ENCODE assay signal across 27 cellular contexts in the genomic region with DNA sequence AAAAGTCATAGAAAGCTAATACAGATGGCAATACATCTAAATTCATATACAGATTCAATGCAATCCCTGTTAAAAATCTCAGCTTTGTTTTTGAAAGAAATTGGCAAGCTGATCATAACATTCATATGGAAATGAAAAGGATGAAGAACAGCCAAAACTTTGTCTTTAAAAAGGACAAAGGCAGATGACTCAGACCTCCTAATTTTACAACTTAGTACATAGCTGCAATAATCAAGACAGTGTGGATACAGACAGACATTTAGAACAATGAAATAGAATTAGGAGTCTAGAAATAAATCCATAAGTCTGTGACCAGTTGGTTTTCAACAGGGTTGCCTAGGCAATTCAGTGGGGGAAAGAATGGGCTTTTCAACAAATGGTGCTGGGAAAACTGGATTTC.
DNase-seq lines count a peak whose midpoint lies in the region; ATAC-seq and TF ChIP-seq lines count a peak whose summit lies in the region.
"Had no signal": no experiment of that assay in that cellular context is flagged by ENCODE, and none has a peak within 500 bp of the region (broad histone marks: within the 10 kb centered on the region; RNA-seq: fewer than 3 reads in every experiment).

No MANE protein-coding gene starts in this region.

- no peak overlapping the region for H3K4me3 Mint-ChIP-seq in Calu3 (ENCODE audit: low read depth, unreplicated experiment)
- H3K4me3 Mint-ChIP-seq: activated naive CD8-positive, alpha-beta T cell; activated T-helper 17 cell treated with anti-CD3 and anti-CD28 coated beads, Interleukin-2, amount 50 U/mL, for 72 hours; T-cell had no signal

- intact Hi-C loops in Calu3 (cut with micrococcal nuclease; ENCODE audit: unreplicated experiment): no loop called here

- no peaks in the 10 kb centered on the region for H3K4me1 Mint-ChIP-seq in Calu3 (ENCODE audit: low read depth, unreplicated experiment)
- H3K4me1 Mint-ChIP-seq: activated T-helper 17 cell treated with anti-CD3 and anti-CD28 coated beads, Interleukin-2, amount 50 U/mL, for 72 hours; T-cell had no signal

- CTCF ChIA-PET in Calu3 (lab: Charles Lee): no interaction called here

- H3K36me3 Mint-ChIP-seq in Calu3 (ENCODE audit: insufficient read depth, unreplicated experiment): no peaks in the 10 kb centered on the region
- H3K36me3 Mint-ChIP-seq: activated naive CD8-positive, alpha-beta T cell; T-cell had no signal

- peaks cover 18% of the 10 kb centered on the region for H3K27me3 Mint-ChIP-seq in Calu3 (ENCODE audit: unreplicated experiment)

- ATAC-seq in GM18502 (IDR thresholded peaks at IDR 0.05; ENCODE audit: poor library complexity, unreplicated experiment): no peak
- ATAC-seq: activated T-helper 17 cell treated with anti-CD3 and anti-CD28 coated beads, Interleukin-2, amount 50 U/mL, for 72 hours; gastrocnemius medialis; mucosa of descending colon; Right ventricle myocardium inferior; sciatic nerve; T-cell had no signal

- BruUV-seq in Calu3 (replicated peaks; lab: Mats Ljungman, UMichigan): no TSS peak

- no peak overlapping the region for H3K27ac Mint-ChIP-seq in Calu3 (ENCODE audit: unreplicated experiment)
- H3K27ac Mint-ChIP-seq: activated naive CD8-positive, alpha-beta T cell; activated T-helper 17 cell treated with anti-CD3 and anti-CD28 coated beads, Interleukin-2, amount 50 U/mL, for 72 hours; T-cell had no signal

- DNase-seq in AG09309 (ENCODE audit: low read depth) (peak; percentile 55), RPMI7951 (ENCODE audit: low read depth) (peak; percentile 65), fibroblast of gingiva (ENCODE audit: low read depth) (peak; percentile 93), middle frontal gyrus (ENCODE audit: extremely low spot score, low spot score) (peak; percentile 43), Calu3 (no peak), GOT3 (lab: John Stamatoyannopoulos, UW) (no peak), germinal center (ENCODE audit: low spot score) (no peak)
- DNase-seq: ACHN; activated CD4-positive, alpha-beta T cell treated with anti-CD3 and anti-CD28 coated beads for 4 hours; DMS 273 treated with DMSO at 0.1 percent for 48 hours; gastrocnemius medialis; GF-D8; hypothalamus; islet precursor cell; mucosa of descending colon; NCI-H1092 treated with DMSO at 0.1 percent for 48 hours; NCI-H1930; NCI-H226; NCI-H82; OCI-M1; substantia nigra; T-cell had no signal

- peaks cover 2% of the 10 kb centered on the region for H3K9me3 Mint-ChIP-seq in Calu3 (ENCODE audit: low read depth, unreplicated experiment)
- H3K9me3 Mint-ChIP-seq: T-cell had no signal

- H3K4me3 ChIP-seq in AG09309 (ENCODE audit: control insufficient read depth, low read depth, low read length): no peak overlapping the region
- H3K4me3 ChIP-seq: gastrocnemius medialis, mucosa of descending colon had no signal

- no peak for TF ChIP-seq CTCF in AG09309 (IDR thresholded peaks at IDR 0.05; ENCODE audit: control insufficient read depth, insufficient read depth, low read depth, low read length, missing control alignments)
- TF ChIP-seq CTCF in Calu3 (IDR thresholded peaks at IDR 0.05; ENCODE audit: unreplicated experiment): no peak

Comparison
In these comparisons a context has a peak if more than half of its experiments do, and no peak if none do; other contexts are left out.
1. DNase-seq: peak in AG09309 (single experiment), RPMI7951 (single experiment), fibroblast of gingiva (single experiment) and middle frontal gyrus (single experiment); none in Calu3 (single experiment), GOT3 (single experiment) and germinal center (single experiment).